Comparison of ENCODE assay signal across 1 cellular context in the genomic region with DNA sequence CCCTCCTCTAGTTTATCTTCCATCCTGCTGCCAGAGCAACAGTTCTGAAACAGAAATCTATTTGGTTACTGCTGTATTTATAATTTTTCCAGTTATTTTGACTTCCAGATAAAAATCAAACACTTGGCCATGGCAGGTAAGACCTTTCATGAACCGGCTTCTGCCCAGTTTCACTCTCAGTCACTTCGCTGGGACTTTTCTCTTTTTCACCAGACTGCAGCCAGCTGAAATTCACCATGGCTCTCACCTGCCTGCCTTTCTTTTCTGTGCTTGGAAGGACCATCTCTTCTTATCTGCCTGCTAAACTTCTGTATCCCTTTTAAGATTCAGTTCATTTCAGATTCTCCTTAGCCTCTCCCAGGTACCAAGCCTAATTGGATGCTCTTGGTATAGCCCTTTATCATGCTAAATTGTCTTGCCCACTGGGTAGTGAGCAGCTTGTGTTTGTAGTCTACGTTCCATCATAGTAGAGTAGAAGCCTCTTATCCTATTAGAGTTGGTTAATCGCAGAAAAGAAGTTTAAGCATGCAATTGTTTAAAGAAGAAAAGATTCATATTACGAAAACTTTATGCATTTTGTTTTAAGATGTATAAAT.
TF ChIP-seq lines count a peak whose summit lies in the region.

No MANE protein-coding gene starts in this region.

TF ChIP-seq in GM12878, 131 proteins besides CTCF, POLR2A, EP300 and RAD21 (continued from another document):
- TF ChIP-seq, protein P1, sequence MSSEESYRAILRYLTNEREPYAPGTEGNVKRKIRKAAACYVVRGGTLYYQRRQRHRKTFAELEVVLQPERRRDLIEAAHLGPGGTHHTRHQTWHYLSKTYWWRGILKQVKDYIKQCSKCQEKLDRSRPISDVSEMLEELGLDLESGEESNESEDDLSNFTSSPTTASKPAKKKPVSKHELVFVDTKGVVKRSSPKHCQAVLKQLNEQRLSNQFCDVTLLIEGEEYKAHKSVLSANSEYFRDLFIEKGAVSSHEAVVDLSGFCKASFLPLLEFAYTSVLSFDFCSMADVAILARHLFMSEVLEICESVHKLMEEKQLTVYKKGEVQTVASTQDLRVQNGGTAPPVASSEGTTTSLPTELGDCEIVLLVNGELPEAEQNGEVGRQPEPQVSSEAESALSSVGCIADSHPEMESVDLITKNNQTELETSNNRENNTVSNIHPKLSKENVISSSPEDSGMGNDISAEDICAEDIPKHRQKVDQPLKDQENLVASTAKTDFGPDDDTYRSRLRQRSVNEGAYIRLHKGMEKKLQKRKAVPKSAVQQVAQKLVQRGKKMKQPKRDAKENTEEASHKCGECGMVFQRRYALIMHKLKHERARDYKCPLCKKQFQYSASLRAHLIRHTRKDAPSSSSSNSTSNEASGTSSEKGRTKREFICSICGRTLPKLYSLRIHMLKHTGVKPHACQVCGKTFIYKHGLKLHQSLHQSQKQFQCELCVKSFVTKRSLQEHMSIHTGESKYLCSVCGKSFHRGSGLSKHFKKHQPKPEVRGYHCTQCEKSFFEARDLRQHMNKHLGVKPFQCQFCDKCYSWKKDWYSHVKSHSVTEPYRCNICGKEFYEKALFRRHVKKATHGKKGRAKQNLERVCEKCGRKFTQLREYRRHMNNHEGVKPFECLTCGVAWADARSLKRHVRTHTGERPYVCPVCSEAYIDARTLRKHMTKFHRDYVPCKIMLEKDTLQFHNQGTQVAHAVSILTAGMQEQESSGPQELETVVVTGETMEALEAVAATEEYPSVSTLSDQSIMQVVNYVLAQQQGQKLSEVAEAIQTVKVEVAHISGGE (CRISPR knock-in tag; IDR thresholded peaks at IDR 0.05) = no peak
- TF ChIP-seq RUNX3 (IDR thresholded peaks at IDR 0.05; ENCODE audit: low read length) (no peak), PAX5 (IDR thresholded peaks at IDR 0.05; ENCODE audit: borderline replicate concordance, low read depth, low read length) (no peak), MEF2A (IDR thresholded peaks at IDR 0.05; ENCODE audit: insufficient read depth, low read depth, low read length) (no peak)
- TF ChIP-seq, protein P2, sequence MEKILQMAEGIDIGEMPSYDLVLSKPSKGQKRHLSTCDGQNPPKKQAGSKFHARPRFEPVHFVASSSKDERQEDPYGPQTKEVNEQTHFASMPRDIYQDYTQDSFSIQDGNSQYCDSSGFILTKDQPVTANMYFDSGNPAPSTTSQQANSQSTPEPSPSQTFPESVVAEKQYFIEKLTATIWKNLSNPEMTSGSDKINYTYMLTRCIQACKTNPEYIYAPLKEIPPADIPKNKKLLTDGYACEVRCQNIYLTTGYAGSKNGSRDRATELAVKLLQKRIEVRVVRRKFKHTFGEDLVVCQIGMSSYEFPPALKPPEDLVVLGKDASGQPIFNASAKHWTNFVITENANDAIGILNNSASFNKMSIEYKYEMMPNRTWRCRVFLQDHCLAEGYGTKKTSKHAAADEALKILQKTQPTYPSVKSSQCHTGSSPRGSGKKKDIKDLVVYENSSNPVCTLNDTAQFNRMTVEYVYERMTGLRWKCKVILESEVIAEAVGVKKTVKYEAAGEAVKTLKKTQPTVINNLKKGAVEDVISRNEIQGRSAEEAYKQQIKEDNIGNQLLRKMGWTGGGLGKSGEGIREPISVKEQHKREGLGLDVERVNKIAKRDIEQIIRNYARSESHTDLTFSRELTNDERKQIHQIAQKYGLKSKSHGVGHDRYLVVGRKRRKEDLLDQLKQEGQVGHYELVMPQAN (conservative IDR thresholded peaks at IDR 0.05) = no peak
